Comparison of ENCODE assay signal across 8 cellular contexts in genomic region chr6:108847738-108848115, GRCh38. TPM values are rescaled to one million over a fixed set of nuclear protein-coding genes. Genes with fewer than 3 reads are reported as not detected.
DNase-seq lines count a peak whose midpoint lies in the region; ATAC-seq and TF ChIP-seq lines count a peak whose summit lies in the region.

No MANE protein-coding gene starts in this region.

- no peak for TF ChIP-seq CTCF in suprapubic skin (IDR thresholded peaks at IDR 0.05)
- no peak for TF ChIP-seq CTCF in GM20000 (IDR thresholded peaks at IDR 0.05; ENCODE audit: extremely low read depth, missing control alignments)

- DNase-seq in T-helper 1 cell (no peak), suprapubic skin (ENCODE audit: low spot score in 2 of 2) (no peak), NCI-H1048 (lab: John Stamatoyannopoulos, UW) (no peak), GM20000 (ENCODE audit: low spot score) (no peak)
- DNase-seq in activated naive CD4-positive, alpha-beta T cell treated with anti-CD3 and anti-CD28 coated beads, Interleukin-2, amount 50 U/mL, for 72 hours (ENCODE audit: low spot score in 2 of 2), result no peak

- H3K27me3 ChIP-seq in iPS-20b (ENCODE audit: insufficient read depth, low read length) (no peaks in the 10 kb centered on the region), suprapubic skin (no peaks in the 10 kb centered on the region)

- H3K4me1 ChIP-seq in iPS-20b (ENCODE audit: insufficient read depth, low read length), result peaks cover 7% of the 10 kb centered on the region; the same call in 1 of the 2 replicates
- H3K4me1 ChIP-seq in suprapubic skin, result peaks cover 22% of the 10 kb centered on the region

- TF ChIP-seq EP300 in suprapubic skin (IDR thresholded peaks at IDR 0.05), result no peak

- peak; percentile 0 to 2 for ATAC-seq in activated naive CD4-positive, alpha-beta T cell treated with anti-CD3 and anti-CD28 coated beads, Interleukin-2, amount 50 U/mL, for 72 hours
- no peak for ATAC-seq in HG02938 (IDR thresholded peaks at IDR 0.05; ENCODE audit: unreplicated experiment)

- 40% methylated on average over 12 of the region's 12 CpGs for WGBS in suprapubic skin

- peak overlapping the region; percentile 83 for H3K4me3 Mint-ChIP-seq in T-helper 1 cell treated with Interleukin-12 subunit alpha and Interleukin-12 subunit beta and Interleukin-4 antibody, amounts not matched to agents 30 μg/mL and 1 μg/mL, for 36 hours

- H3K9me3 ChIP-seq in iPS-20b (ENCODE audit: insufficient read depth, low read depth, low read length) (no peaks in the 10 kb centered on the region), suprapubic skin (no peaks in the 10 kb centered on the region)

- peak overlapping the region; percentile 96 for H3K4me3 ChIP-seq in iPS-20b (ENCODE audit: low read length)
- H3K4me3 ChIP-seq in suprapubic skin, result peak overlapping the region; percentile 91

- H3K27me3 Mint-ChIP-seq in T-helper 1 cell treated with Interleukin-12 subunit alpha and Interleukin-12 subunit beta and Interleukin-4 antibody, amounts not matched to agents 30 μg/mL and 1 μg/mL, for 36 hours (ENCODE audit: low read depth), result peaks cover 52% of the 10 kb centered on the region

- H3K27ac ChIP-seq in iPS-20b (ENCODE audit: low read length) (peak overlapping the region; percentile 18), suprapubic skin (peak overlapping the region; percentile 82)

- H3K36me3 ChIP-seq in iPS-20b (ENCODE audit: insufficient read depth, low read depth, low read length) (no peaks in the 10 kb centered on the region), suprapubic skin (no peaks in the 10 kb centered on the region)

- H3K9me3 Mint-ChIP-seq in T-helper 1 cell treated with Interleukin-12 subunit alpha and Interleukin-12 subunit beta and Interleukin-4 antibody, amounts not matched to agents 30 μg/mL and 1 μg/mL, for 36 hours, result no peaks in the 10 kb centered on the region
- no peaks in the 10 kb centered on the region for H3K9me3 Mint-ChIP-seq in activated naive CD4-positive, alpha-beta T cell treated with anti-CD3 and anti-CD28 coated beads, Interleukin-2, amount 50 U/mL, for 72 hours

- peaks cover 15% of the 10 kb centered on the region for H3K4me1 Mint-ChIP-seq in T-helper 1 cell treated with Interleukin-12 subunit alpha and Interleukin-12 subunit beta and Interleukin-4 antibody, amounts not matched to agents 30 μg/mL and 1 μg/mL, for 36 hours (ENCODE audit: low read depth)

- H3K36me3 Mint-ChIP-seq in T-helper 1 cell treated with Interleukin-12 subunit alpha and Interleukin-12 subunit beta and Interleukin-4 antibody, amounts not matched to agents 30 μg/mL and 1 μg/mL, for 36 hours (ENCODE audit: low read depth), result no peaks in the 10 kb centered on the region
- no peaks in the 10 kb centered on the region for H3K36me3 Mint-ChIP-seq in activated naive CD4-positive, alpha-beta T cell treated with anti-CD3 and anti-CD28 coated beads, Interleukin-2, amount 50 U/mL, for 72 hours

- TF ChIP-seq POLR2A in suprapubic skin (IDR thresholded peaks at IDR 0.05), result no peak

- peak overlapping the region; percentile 82 for H3K9ac ChIP-seq in iPS-20b (ENCODE audit: low read depth, low read length)

- no peak overlapping the region for H3K27ac Mint-ChIP-seq in T-helper 1 cell treated with Interleukin-12 subunit alpha and Interleukin-12 subunit beta and Interleukin-4 antibody, amounts not matched to agents 30 μg/mL and 1 μg/mL, for 36 hours
- H3K27ac Mint-ChIP-seq in activated naive CD4-positive, alpha-beta T cell treated with anti-CD3 and anti-CD28 coated beads, Interleukin-2, amount 50 U/mL, for 72 hours, result peak overlapping the region in 1 of 2 donors; percentile 89

RNA-seq across cellular contexts. Expression of gene ARMC2, which starts 0.5 kb away (rescaled TPM):
- 1 to 10 TPM; 2.3 to 3.3 TPM for total RNA-seq in activated naive CD4-positive, alpha-beta T cell treated with anti-CD3 and anti-CD28 coated beads, Interleukin-2, amount 50 U/mL, for 72 hours
- total RNA-seq in suprapubic skin, result 1 to 10 TPM; 1.9 to 9.5 (median 3.6) TPM
